8 cellular contexts compared by ENCODE assay signal in the genomic region with DNA sequence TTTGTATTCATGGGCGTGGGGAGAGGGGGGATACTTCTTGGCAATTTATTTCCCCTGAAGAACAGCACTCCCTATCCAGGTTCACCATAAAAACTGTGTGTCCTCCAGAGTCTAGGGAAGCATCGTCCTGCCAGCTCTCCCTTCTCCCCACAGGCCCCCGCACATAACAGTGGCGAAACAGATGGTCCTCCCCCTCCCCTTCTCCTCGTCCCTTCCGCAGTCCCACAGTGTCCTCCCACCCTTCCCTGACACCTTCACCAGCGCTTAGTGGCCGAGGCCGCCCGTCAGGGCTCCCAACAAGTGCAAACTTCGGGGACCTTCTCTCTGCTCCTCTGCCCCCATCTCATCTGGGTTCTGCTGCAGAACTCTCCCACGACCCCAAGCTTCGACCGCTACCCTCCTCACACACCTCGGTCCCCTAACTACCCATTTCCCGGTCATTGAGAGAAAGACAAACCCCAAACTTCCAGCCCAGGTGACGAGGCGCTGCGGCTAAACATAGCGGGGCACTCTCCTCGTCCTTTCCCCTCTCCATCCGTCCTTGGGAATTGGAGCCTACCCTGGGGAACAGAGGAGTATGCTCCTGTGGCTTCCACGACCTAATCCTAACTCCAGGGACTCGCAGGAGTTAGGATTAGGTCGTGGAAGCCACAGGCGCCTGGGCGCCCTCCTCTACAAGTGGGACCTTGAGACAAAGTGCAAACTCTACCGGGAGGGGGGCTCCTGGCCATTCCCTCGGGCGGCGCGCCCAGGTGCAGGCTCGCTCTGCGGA. TPM values are rescaled to one million over a fixed set of nuclear protein-coding genes. Genes with fewer than 3 reads are reported as not detected.
DNase-seq lines count a peak whose midpoint lies in the region; ATAC-seq, FAIRE-seq and TF ChIP-seq lines count a peak whose summit lies in the region.

No MANE protein-coding gene starts in this region.

- H3K27ac ChIP-seq in GM12878 (ENCODE audit: control insufficient read depth, insufficient read depth) (no peak overlapping the region), mesenchymal stem cell (ENCODE audit: low read length, poor library complexity, severe bottlenecking) (no peak overlapping the region)

- no peaks in the 10 kb centered on the region for H3K36me3 ChIP-seq in GM12878 (ENCODE audit: control insufficient read depth in 2 of 2, insufficient read depth in 2 of 2, low read length in 1 of 2)
- H3K36me3 ChIP-seq in mesenchymal stem cell (ENCODE audit: control insufficient read depth in 1 of 2, insufficient read depth in 2 of 2, low read depth in 1 of 2, low read length in 2 of 2): no peaks in the 10 kb centered on the region

- no peaks in the 10 kb centered on the region; the same call in 1 of the 2 replicates for H3K4me1 ChIP-seq in GM12878 (ENCODE audit: control insufficient read depth, insufficient read depth, low read length)
- peaks cover 16% of the 10 kb centered on the region for H3K4me1 ChIP-seq in mesenchymal stem cell (ENCODE audit: control insufficient read depth, insufficient read depth, low read depth, low read length)

- H2AFZ ChIP-seq in GM12878 (ENCODE audit: control insufficient read depth, low read depth, low read length) (no peak overlapping the region), mesenchymal stem cell (ENCODE audit: low read depth, low read length) (no peak overlapping the region)

- in situ Hi-C loops in GM12878 (cut with MboI): no loop called here

- H4K20me1 ChIP-seq in GM12878 (ENCODE audit: control insufficient read depth, insufficient read depth): no peaks in the 10 kb centered on the region

- no peaks in the 10 kb centered on the region for H3K9me3 Mint-ChIP-seq in activated T-helper 2 cell treated with anti-CD3 and anti-CD28 coated beads, Interferon-gamma antibody, Interleukin-2, Interleukin-4, amounts not matched to agents 10 μg/mL and 5 μg/mL and 100 μg/mL, durations not matched to agents 14 hours and 24 hours and 36 hours

- no peaks in the 10 kb centered on the region for H3K79me2 ChIP-seq in GM12878 (ENCODE audit: control insufficient read depth, insufficient read depth, low read length)

- H3K4me2 ChIP-seq in GM12878 (ENCODE audit: control insufficient read depth, insufficient read depth): peak overlapping the region; percentile 60; the same call in 1 of the 2 replicates
- peak overlapping the region; percentile 100 for H3K4me2 ChIP-seq in mesenchymal stem cell (ENCODE audit: low read length, poor library complexity, severe bottlenecking)

- no peak overlapping the region for H4K8ac ChIP-seq in mesenchymal stem cell (ENCODE audit: low read length)

- no peaks in the 10 kb centered on the region for H3K36me3 Mint-ChIP-seq in activated T-helper 2 cell treated with anti-CD3 and anti-CD28 coated beads, Interferon-gamma antibody, Interleukin-2, Interleukin-4, amounts not matched to agents 10 μg/mL and 5 μg/mL and 100 μg/mL, durations not matched to agents 14 hours and 24 hours and 36 hours (ENCODE audit: low read depth)

- ATAC-seq in GM21528 (IDR thresholded peaks at IDR 0.05; ENCODE audit: low FRiP score, unreplicated experiment): peak; percentile 14
- no peak for ATAC-seq in GM12878
- ATAC-seq in GM21723 (IDR thresholded peaks at IDR 0.05; ENCODE audit: unreplicated experiment): no peak

- no peak overlapping the region for H2BK5ac ChIP-seq in mesenchymal stem cell (ENCODE audit: low read depth, low read length, poor library complexity, severe bottlenecking)

- H3K14ac ChIP-seq in mesenchymal stem cell (ENCODE audit: low read length in 2 of 2): no peak overlapping the region

- H3K4me3 Mint-ChIP-seq in activated T-helper 2 cell treated with anti-CD3 and anti-CD28 coated beads, Interferon-gamma antibody, Interleukin-2, Interleukin-4, amounts not matched to agents 10 μg/mL and 5 μg/mL and 100 μg/mL, durations not matched to agents 14 hours and 24 hours and 36 hours (ENCODE audit: low read depth): no peak overlapping the region

- H3K27me3 ChIP-seq in GM12878 (replicated peaks in 1 of 2; ENCODE audit: control insufficient read depth in 2 of 2, insufficient read depth in 2 of 2, low read length in 1 of 2) (peaks cover 5 to 17% of the 10 kb centered on the region in 2 experiments), mesenchymal stem cell (ENCODE audit: control insufficient read depth in 1 of 2, insufficient read depth in 1 of 2, low read length in 2 of 2) (peaks cover 27 to 44% of the 10 kb centered on the region in 2 experiments)

- H3K4me3 ChIP-seq in GM12878 (no peak overlapping the region), mesenchymal stem cell (ENCODE audit: insufficient read depth in 1 of 2, low read depth in 1 of 2, low read length in 2 of 2) (peak overlapping the region; percentile 62 to 80)

- no peak overlapping the region for H2AK5ac ChIP-seq in mesenchymal stem cell (ENCODE audit: low read length, severe bottlenecking)

- TF ChIP-seq EP300 in GM12878 (IDR thresholded peaks at IDR 0.05; ENCODE audit: borderline replicate concordance in 1 of 2, control insufficient read depth in 1 of 2, low read depth in 2 of 2, low read length in 2 of 2): no peak

- H3K4ac ChIP-seq in mesenchymal stem cell (ENCODE audit: low read depth in 1 of 2, low read length in 2 of 2): no peak overlapping the region

- no peak for TF ChIP-seq CTCF in GM12878 (IDR thresholded peaks at IDR 0.05 in 2 of 3, conservative IDR thresholded peaks at IDR 0.05 in 1 of 3; ENCODE audit: control insufficient read depth in 2 of 3, extremely low read depth in 1 of 3, insufficient read depth in 1 of 3, low read depth in 3 of 3, low read length in 3 of 3)

- RAD21 ChIA-PET in GM12878 (lab: Charles Lee; ENCODE audit: unreplicated experiment): no interaction called here

- H2BK120ac ChIP-seq in mesenchymal stem cell (ENCODE audit: low read depth, low read length): no peak overlapping the region

- BruUV-seq in GM12878 (replicated peaks; lab: Mats Ljungman, UMichigan): no TSS peak

- no peak overlapping the region for H4K91ac ChIP-seq in mesenchymal stem cell (ENCODE audit: low read length)

- no peak overlapping the region for H3K27ac Mint-ChIP-seq in activated T-helper 2 cell treated with anti-CD3 and anti-CD28 coated beads, Interferon-gamma antibody, Interleukin-2, Interleukin-4, amounts not matched to agents 10 μg/mL and 5 μg/mL and 100 μg/mL, durations not matched to agents 14 hours and 24 hours and 36 hours

- SMC1A ChIA-PET in GM12878 (lab: Charles Lee; ENCODE audit: uncharacterized antibody, unreplicated experiment): no interaction called here

- H3K9ac ChIP-seq in GM12878 (ENCODE audit: control insufficient read depth, insufficient read depth, low read length) (no peak overlapping the region), mesenchymal stem cell (ENCODE audit: low read length) (peak overlapping the region; percentile 48)

- TF ChIP-seq POLR2A in GM12878 (IDR thresholded peaks at IDR 0.05; ENCODE audit: low read depth, low read length): no peak

- H2BK15ac ChIP-seq in mesenchymal stem cell (ENCODE audit: low read depth, poor library complexity, severe bottlenecking): no peak overlapping the region

- no peaks in the 10 kb centered on the region for H3K9me3 ChIP-seq in GM12878 (replicated peaks; ENCODE audit: control insufficient read depth, insufficient read depth, low read length)
- no peaks in the 10 kb centered on the region for H3K9me3 ChIP-seq in mesenchymal stem cell (ENCODE audit: control insufficient read depth, low read length)

- intact Hi-C loops in GM12878 (cut with micrococcal nuclease; ENCODE audit: unreplicated experiment): no loop called here
- intact Hi-C loops in activated T-helper 2 cell treated with anti-CD3 and anti-CD28 coated beads, Interferon-gamma antibody, Interleukin-2, Interleukin-4, amounts not matched to agents 10 μg/mL and 5 μg/mL and 100 μg/mL, durations not matched to agents 14 hours and 24 hours and 36 hours (cut with micrococcal nuclease): no loop called here

- H3K4me1 Mint-ChIP-seq in activated T-helper 2 cell treated with anti-CD3 and anti-CD28 coated beads, Interferon-gamma antibody, Interleukin-2, Interleukin-4, amounts not matched to agents 10 μg/mL and 5 μg/mL and 100 μg/mL, durations not matched to agents 14 hours and 24 hours and 36 hours (ENCODE audit: low read depth): peaks cover 11% of the 10 kb centered on the region

- H3K18ac ChIP-seq in mesenchymal stem cell (ENCODE audit: low read depth in 1 of 2, low read length in 2 of 2): no peak overlapping the region

- POLR2A ChIA-PET in GM12878 (lab: Charles Lee): no interaction called here

- no peaks in the 10 kb centered on the region for H3K79me1 ChIP-seq in mesenchymal stem cell (replicated peaks; ENCODE audit: low read length, poor library complexity, severe bottlenecking)

- 17% methylated on average over 29 of the region's 34 CpGs for WGBS in GM12878 (ENCODE audit: insufficient coverage, insufficient replicate concordance, low lambda C conversion rate, missing lambda C conversion rate)
- 5% methylated on average over 34 of the region's 34 CpGs for WGBS in mesenchymal stem cell

- peaks cover 74% of the 10 kb centered on the region for H3K27me3 Mint-ChIP-seq in activated T-helper 2 cell treated with anti-CD3 and anti-CD28 coated beads, Interferon-gamma antibody, Interleukin-2, Interleukin-4, amounts not matched to agents 10 μg/mL and 5 μg/mL and 100 μg/mL, durations not matched to agents 14 hours and 24 hours and 36 hours (ENCODE audit: low read depth)

- no peak overlapping the region for H2BK12ac ChIP-seq in mesenchymal stem cell (ENCODE audit: low read length in 2 of 2)

- DNase-seq in 8988T: peak; percentile 26
- DNase-seq in GM12878 (ENCODE audit: low read depth, low spot score): no peak
- peak; percentile 1 for DNase-seq in mesenchymal stem cell
- no peak for DNase-seq in GM19238 (ENCODE audit: insufficient read length, low spot score)
- DNase-seq in NCI-H2107 treated with DMSO at 0.1 percent for 48 hours (lab: John Stamatoyannopoulos, UW; ENCODE audit: unreplicated experiment): no peak
- DNase-seq in activated T-helper 2 cell treated with anti-CD3 and anti-CD28 coated beads, Interferon-gamma antibody, Interleukin-2, Interleukin-4, amounts not matched to agents 10 μg/mL and 5 μg/mL and 100 μg/mL, durations not matched to agents 14 hours and 24 hours and 36 hours (ENCODE audit: low spot score): no peak

- CTCF ChIA-PET in GM12878 (lab: Yijun Ruan, JAX): no interaction called here

- H3K23ac ChIP-seq in mesenchymal stem cell (ENCODE audit: low read length in 2 of 2): no peak overlapping the region

- TF ChIP-seq RAD21 in GM12878 (IDR thresholded peaks at IDR 0.05; ENCODE audit: insufficient read depth, low read depth, low read length): no peak

- FAIRE-seq in GM12878 (lab: Jason Lieb, UNC): no peak

RNA-seq across cellular contexts. Expression of a gene that starts 1.0 kb away (rescaled TPM):
- not detected in 2 replicates for total RNA-seq in GM12878 (2013; cell fraction: nucleolus; rRNA removed)
- total RNA-seq in GM12878 (2014; rRNA removed) (not detected in 2 replicates), GM12878 (2014; rRNA removed; fragmentation: Illumina TruSeq; extraction: Trizol) (not detected in 2 replicates), GM12878 (2021) (not detected in 2 replicates)
- not detected for polyA plus RNA-seq in GM12878 (2011; ENCODE audit: low read depth)
- polyA plus RNA-seq in GM12878 (2011; rRNA removed) (not detected in 2 replicates), GM12878 (2014; fragmentation: Illumina TruSeq; extraction: Trizol) (not detected in 2 replicates), GM12878 (2014; fragmentation: Nextera tagmentation; extraction: Ambion mirVana) (not detected), GM12878 (2014; rRNA removed) (not detected in 2 replicates), GM12878 (2016; fragmentation: Nextera tagmentation; extraction: Ambion mirVana) (not detected)
- polyA plus RNA-seq in GM12878 (2011; cell fraction: cytosol; rRNA removed): not detected in 2 replicates
- polyA plus RNA-seq in GM12878 (2011; cell fraction: nucleus; rRNA removed): not detected in 2 replicates
- not detected in 2 replicates for polyA plus RNA-seq in GM12878 (2012)
- not detected in 2 replicates for polyA minus RNA-seq in GM12878 (2011; rRNA and poly(A)+ RNA removed)
- not detected in 2 replicates for polyA minus RNA-seq in GM12878 (2011; cell fraction: cytosol; rRNA and poly(A)+ RNA removed)
- not detected in 2 replicates for polyA minus RNA-seq in GM12878 (2011; cell fraction: nucleus; rRNA and poly(A)+ RNA removed)
- polyA plus RNA-seq in mesenchymal stem cell (2013, experiment 1 of 2): not detected
- not detected for polyA plus RNA-seq in mesenchymal stem cell (2013, experiment 2 of 2)
- not detected in 2 replicates for total RNA-seq in activated T-helper 2 cell treated with anti-CD3 and anti-CD28 coated beads, Interferon-gamma antibody, Interleukin-2, Interleukin-4, amounts not matched to agents 10 μg/mL and 5 μg/mL and 100 μg/mL, durations not matched to agents 14 hours and 24 hours and 36 hours

Comparison
In these comparisons a context has a peak if more than half of its experiments do, and no peak if none do; other contexts are left out.
1. DNase-seq: peak in 8988T (single experiment) and mesenchymal stem cell (single experiment); none in GM12878 (single experiment), GM19238 (single experiment), NCI-H2107 treated with DMSO at 0.1 percent for 48 hours (single experiment) and activated T-helper 2 cell treated with anti-CD3 and anti-CD28 coated beads, Interferon-gamma antibody, Interleukin-2, Interleukin-4, amounts not matched to agents 10 μg/mL and 5 μg/mL and 100 μg/mL, durations not matched to agents 14 hours and 24 hours and 36 hours (single experiment).